In genomic region chr2:9985531-9985930, GRCh38 we compare ENCODE assay signal across 18 cellular contexts. TPM values are rescaled to one million over a fixed set of nuclear protein-coding genes. Genes with fewer than 3 reads are reported as not detected.
DNase-seq lines count a peak whose midpoint lies in the region; ATAC-seq and TF ChIP-seq lines count a peak whose summit lies in the region.
"Had no signal": no experiment of that assay in that cellular context is flagged by ENCODE, and none has a peak within 500 bp of the region (broad histone marks: within the 10 kb centered on the region; RNA-seq: fewer than 3 reads in every experiment).

No MANE protein-coding gene starts in this region.

- H3K27me3 ChIP-seq in right atrium auricular region, result no peaks in the 10 kb centered on the region
- H3K27me3 ChIP-seq in left ventricle myocardium inferior (ENCODE audit: low read depth), result no peaks in the 10 kb centered on the region
- H3K27me3 ChIP-seq in gastroesophageal sphincter, result no peaks in the 10 kb centered on the region
- H3K27me3 ChIP-seq in smooth muscle cell (ENCODE audit: low read depth), result no peaks in the 10 kb centered on the region
- H3K27me3 ChIP-seq in vagina, result no peaks in the 10 kb centered on the region
- no peaks in the 10 kb centered on the region for H3K27me3 ChIP-seq in lower lobe of right lung (ENCODE audit: low read depth)

- peaks cover 0 to 31% of the 10 kb centered on the region in 2 donors for H3K4me1 ChIP-seq in right atrium auricular region
- H3K4me1 ChIP-seq in left ventricle myocardium inferior, result peaks cover 31% of the 10 kb centered on the region
- H3K4me1 ChIP-seq in gastroesophageal sphincter, result peaks cover 0 to 35% (median 10%) of the 10 kb centered on the region in 3 donors
- H3K4me1 ChIP-seq in smooth muscle cell (ENCODE audit: low read depth), result no peaks in the 10 kb centered on the region
- peaks cover 19% of the 10 kb centered on the region for H3K4me1 ChIP-seq in vagina
- peaks cover 23% of the 10 kb centered on the region for H3K4me1 ChIP-seq in lower lobe of right lung

- 69 to 94% methylated on average over 2 of the region's 2 CpGs for WGBS in gastroesophageal sphincter (ENCODE audit: low coverage in 1 of 2), 2 donors
- 89% methylated on average over 2 of the region's 2 CpGs for WGBS in smooth muscle cell (ENCODE audit: low lambda C conversion rate)

- H3K27ac ChIP-seq in right atrium auricular region (peak overlapping the region; percentile 8 to 79), left ventricle myocardium inferior (replicated peaks) (no peak overlapping the region), gastroesophageal sphincter (peak overlapping the region in 3 of 4 donors; percentile 47 to 79 (median 70)), smooth muscle cell (ENCODE audit: low read depth) (peak overlapping the region; percentile 66), vagina (peak overlapping the region; percentile 72), lower lobe of right lung (no peak overlapping the region)
- H3K27ac ChIP-seq: KMS-11 had no signal

- H3K36me3 ChIP-seq in right atrium auricular region, result no peaks in the 10 kb centered on the region
- H3K36me3 ChIP-seq in left ventricle myocardium inferior, result no peaks in the 10 kb centered on the region
- no peaks in the 10 kb centered on the region for H3K36me3 ChIP-seq in gastroesophageal sphincter
- no peaks in the 10 kb centered on the region for H3K36me3 ChIP-seq in smooth muscle cell (ENCODE audit: low read depth)
- H3K36me3 ChIP-seq in vagina, result no peaks in the 10 kb centered on the region
- no peaks in the 10 kb centered on the region for H3K36me3 ChIP-seq in lower lobe of right lung

- no peaks in the 10 kb centered on the region for H3K9me3 ChIP-seq in right atrium auricular region
- no peaks in the 10 kb centered on the region for H3K9me3 ChIP-seq in left ventricle myocardium inferior (replicated peaks)
- no peaks in the 10 kb centered on the region for H3K9me3 ChIP-seq in gastroesophageal sphincter
- H3K9me3 ChIP-seq in smooth muscle cell (replicated peaks; ENCODE audit: low read depth), result no peaks in the 10 kb centered on the region
- H3K9me3 ChIP-seq in vagina, result no peaks in the 10 kb centered on the region
- H3K9me3 ChIP-seq in lower lobe of right lung, result no peaks in the 10 kb centered on the region

- DNase-seq in right atrium auricular region (ENCODE audit: low spot score), result no peak
- DNase-seq in left ventricle myocardium inferior, result no peak
- DNase-seq in smooth muscle cell (lab: John Stamatoyannopoulos, UW; ENCODE audit: unreplicated experiment), result no peak
- no peak for DNase-seq in vagina (ENCODE audit: extremely low spot score in 2 of 2)
- no peak for DNase-seq in mesenteric fat pad (ENCODE audit: low spot score)
- DNase-seq in lower lobe of right lung, result no peak
- DNase-seq: 8988T; CD8-positive, alpha-beta T cell; DMS79; NCI-H1048; NCI-H146; NCI-H2081; NCI-H748 treated with DMSO at 0.1 percent for 48 hours; RPMI8226 had no signal

- no peak overlapping the region for H3K4me2 ChIP-seq in smooth muscle cell
- H3K4me2 ChIP-seq: KMS-11 had no signal

- no peaks in the 10 kb centered on the region for H3K79me2 ChIP-seq in smooth muscle cell (ENCODE audit: low read depth)

- no peak overlapping the region for H3K9ac ChIP-seq in smooth muscle cell (ENCODE audit: low read depth)
- H3K9ac ChIP-seq: KMS-11 had no signal

- no peak for TF ChIP-seq EP300 in gastroesophageal sphincter (IDR thresholded peaks at IDR 0.05)

- no peak for TF ChIP-seq CTCF in right atrium auricular region (IDR thresholded peaks at IDR 0.05)
- no peak for TF ChIP-seq CTCF in left ventricle myocardium inferior (IDR thresholded peaks at IDR 0.05; ENCODE audit: borderline replicate concordance)
- TF ChIP-seq CTCF in gastroesophageal sphincter (IDR thresholded peaks at IDR 0.05), result no peak
- no peak for TF ChIP-seq CTCF in smooth muscle cell (IDR thresholded peaks at IDR 0.05; ENCODE audit: borderline replicate concordance, insufficient read depth, poor library complexity, severe bottlenecking)
- no peak for TF ChIP-seq CTCF in vagina (IDR thresholded peaks at IDR 0.05)
- TF ChIP-seq CTCF in lower lobe of right lung (IDR thresholded peaks at IDR 0.05), result no peak

- intact Hi-C loops in left ventricle myocardium inferior (cut with micrococcal nuclease) (no loop called here), vagina (cut with DNase I) (no loop called here), lower lobe of right lung (cut with DNase I) (loop anchor here (10.0 kb wide), 1 partner anchor 59 kb away; the partner anchor contains the start of gene KLF11)

- peak overlapping the region; percentile 64 for H2AFZ ChIP-seq in smooth muscle cell (ENCODE audit: low read depth)

- H3K4me3 ChIP-seq in right atrium auricular region (no peak overlapping the region), left ventricle myocardium inferior (no peak overlapping the region), gastroesophageal sphincter (no peak overlapping the region), smooth muscle cell (no peak overlapping the region), vagina (no peak overlapping the region), lower lobe of right lung (no peak overlapping the region)

- TF ChIP-seq POLR2A in gastroesophageal sphincter (IDR thresholded peaks at IDR 0.05), result no peak
- no peak for TF ChIP-seq POLR2A in vagina (IDR thresholded peaks at IDR 0.05)

- ATAC-seq in gastroesophageal sphincter (no peak), GM19467 (IDR thresholded peaks at IDR 0.05; ENCODE audit: unreplicated experiment) (no peak), lower lobe of right lung (no peak)
- ATAC-seq: CD8-positive, alpha-beta T cell; HCT116 had no signal

- H4K20me1 ChIP-seq in smooth muscle cell (ENCODE audit: low read depth), result no peaks in the 10 kb centered on the region

- peaks cover 12% of the 10 kb centered on the region for H3F3A ChIP-seq in smooth muscle cell (ENCODE audit: low read depth)

RNA-seq across cellular contexts. Expression of gene GRHL1, which starts 34.0 kb away (rescaled TPM):
- total RNA-seq in right atrium auricular region (1 to 10 TPM; 1.3 to 3.2 TPM), left ventricle myocardium inferior (0.69 TPM), gastroesophageal sphincter (1 to 10 TPM; 1.3 to 6.1 (median 2.3) TPM), smooth muscle cell (21.4 and 26.8 TPM in 2 replicates), vagina (126 TPM), mesenteric fat pad (18.0 TPM), lower lobe of right lung (6.5 TPM)
- 2.0 and 7.9 TPM in 2 replicates for polyA plus RNA-seq in smooth muscle cell

RNA-seq across cellular contexts. Expression of gene KLF11, which starts 57.8 kb away (rescaled TPM):
- total RNA-seq in right atrium auricular region (10 to 100 TPM; 18.8 to 30.6 TPM), left ventricle myocardium inferior (20.8 TPM), gastroesophageal sphincter (10 to 100 TPM; 20.1 to 57.2 (median 33.6) TPM), smooth muscle cell (12.7 and 15.3 TPM in 2 replicates), vagina (30.4 TPM), mesenteric fat pad (66.7 TPM), lower lobe of right lung (40.8 TPM)
- polyA plus RNA-seq in smooth muscle cell, result 9.9 and 11.7 TPM in 2 replicates

Comparison
In these comparisons a context has a peak if more than half of its experiments do, and no peak if none do; other contexts are left out.
1. H3K27ac ChIP-seq: peak in right atrium auricular region (2 of 2), gastroesophageal sphincter (3 of 4), smooth muscle cell (single experiment) and vagina (single experiment); none in left ventricle myocardium inferior (single experiment) and lower lobe of right lung (single experiment).